Comparison of ENCODE assay signal across 10 cellular contexts in the genomic region with DNA sequence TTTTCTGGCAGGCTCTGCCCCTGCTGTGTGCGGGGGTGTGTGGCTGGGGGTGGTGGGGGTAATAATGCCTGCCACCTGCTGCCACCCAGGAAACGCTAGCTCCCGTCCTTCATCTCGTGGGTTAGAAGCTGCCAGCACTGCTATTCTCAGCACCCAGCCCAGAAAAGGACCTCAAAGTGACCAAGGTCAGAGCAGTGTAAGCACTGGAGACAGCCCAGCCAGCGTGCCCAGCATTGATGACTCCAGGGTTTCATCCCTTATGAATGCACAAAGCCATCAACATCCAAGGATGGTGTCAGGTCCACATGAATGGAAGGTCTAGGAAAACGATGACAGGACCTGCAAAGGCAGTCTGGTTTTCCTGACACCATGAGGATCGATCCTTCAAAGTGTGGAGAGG. TPM values are rescaled to one million over a fixed set of nuclear protein-coding genes. Genes with fewer than 3 reads are reported as not detected.
DNase-seq lines count a peak whose midpoint lies in the region; ATAC-seq, FAIRE-seq and TF ChIP-seq lines count a peak whose summit lies in the region.
"Not testable (repeated sequence)": the region's sequence is repeated elsewhere in the genome, so short reads cannot be mapped to it uniquely, and the experiment has no call there.
"Had no signal": no experiment of that assay in that cellular context is flagged by ENCODE, and none has a peak within 500 bp of the region (broad histone marks: within the 10 kb centered on the region; RNA-seq: fewer than 3 reads in every experiment).

No MANE protein-coding gene starts in this region.

- CTCF ChIA-PET in activated B cell treated with CpG ODN at 0.5 μM for 24 hours (lab: Charles Lee) = not testable (repeated sequence)

- not testable (repeated sequence) for TF ChIP-seq CTCF in activated B cell treated with CpG ODN at 0.5 μM for 24 hours (IDR thresholded peaks at IDR 0.05); chondrocyte (IDR thresholded peaks at IDR 0.05); kidney (IDR thresholded peaks at IDR 0.05; ENCODE audit: borderline replicate concordance, extremely low read depth, insufficient read depth); psoas muscle (IDR thresholded peaks at IDR 0.05)

- H3K9me3 Mint-ChIP-seq in activated B cell treated with CpG ODN at 0.5 μM for 24 hours; chondrocyte (ENCODE audit: low read depth): not testable (repeated sequence)

- H3K36me3 ChIP-seq in BLaER1 (peaks cover 30% of the 10 kb centered on the region), psoas muscle (ENCODE audit: insufficient read depth in 1 of 2, low read depth in 1 of 2) (peaks cover 0 to 42% of the 10 kb centered on the region in 2 donors)
- not testable (repeated sequence) for H3K36me3 ChIP-seq in kidney (ENCODE audit: control insufficient read depth in 1 of 2, insufficient read depth in 2 of 2, low read length in 2 of 2)

- ATAC-seq in HG02943 (IDR thresholded peaks at IDR 0.05; ENCODE audit: low read depth, unreplicated experiment) (peak; percentile 26), psoas muscle (peak; percentile 23 to 68 (median 53))
- ATAC-seq in activated B cell treated with CpG ODN at 0.5 μM for 24 hours (ENCODE audit: low read depth) = not testable (repeated sequence)

- peak overlapping the region; percentile 53 for H3K27ac Mint-ChIP-seq in activated B cell treated with CpG ODN at 0.5 μM for 24 hours
- not testable (repeated sequence) for H3K27ac Mint-ChIP-seq in chondrocyte (ENCODE audit: unreplicated experiment)

- H3K9ac ChIP-seq in BLaER1; kidney (ENCODE audit: low read length in 2 of 2): not testable (repeated sequence)

- intact Hi-C loops in activated B cell treated with CpG ODN at 0.5 μM for 24 hours (cut with micrococcal nuclease); kidney (cut with DNase I); psoas muscle (cut with DNase I): not testable (repeated sequence)

- POLR2A ChIA-PET in activated B cell treated with CpG ODN at 0.5 μM for 24 hours (lab: Charles Lee) = not testable (repeated sequence)

- DNase-seq in activated B cell treated with CpG ODN at 0.5 μM for 24 hours, psoas muscle: not testable (repeated sequence)
- DNase-seq in chondrocyte (ENCODE audit: low spot score) = peak; percentile 30
- DNase-seq in kidney = peak; percentile 19
- DNase-seq in myocyte (ENCODE audit: low read depth) = peak; percentile 82

- H3K4me3 ChIP-seq in BLaER1; kidney (ENCODE audit: low read length in 2 of 2); psoas muscle: not testable (repeated sequence)

- peaks cover 32% of the 10 kb centered on the region for H3K4me1 Mint-ChIP-seq in activated B cell treated with CpG ODN at 0.5 μM for 24 hours
- not testable (repeated sequence) for H3K4me1 Mint-ChIP-seq in chondrocyte (ENCODE audit: low read depth)

- H4K20me1 ChIP-seq in BLaER1 = not testable (repeated sequence)

- H3K36me3 Mint-ChIP-seq in activated B cell treated with CpG ODN at 0.5 μM for 24 hours (ENCODE audit: low read depth) = peaks cover 10% of the 10 kb centered on the region
- H3K36me3 Mint-ChIP-seq in chondrocyte (ENCODE audit: low read depth) = peaks cover 13% of the 10 kb centered on the region

- WGBS in psoas muscle, 3 donors = 38 to 52% (median 45%) methylated on average over 6 of the region's 7 CpGs

- peak overlapping the region; percentile 48 for H3K4me2 ChIP-seq in BLaER1

- H3K4me3 Mint-ChIP-seq in activated B cell treated with CpG ODN at 0.5 μM for 24 hours; chondrocyte (ENCODE audit: unreplicated experiment): not testable (repeated sequence)

- peaks cover 23% of the 10 kb centered on the region for H3K4me1 ChIP-seq in BLaER1
- not testable (repeated sequence) for H3K4me1 ChIP-seq in kidney (ENCODE audit: control insufficient read depth in 1 of 2, insufficient read depth in 1 of 2, low read depth in 1 of 2, low read length in 2 of 2); psoas muscle

- H3K27ac ChIP-seq in BLaER1 = peak overlapping the region; percentile 38; the same call in 1 of the 2 replicates
- not testable (repeated sequence) for H3K27ac ChIP-seq in kidney (ENCODE audit: low read depth in 2 of 2, low read length in 2 of 2); psoas muscle
- H3K27ac ChIP-seq in temporal lobe (ENCODE audit: low read depth, low read length) = peak overlapping the region; percentile 33

- H3K27me3 ChIP-seq in BLaER1; psoas muscle (ENCODE audit: insufficient read depth in 3 of 3, low read length in 2 of 3): not testable (repeated sequence)

- H3K9me3 ChIP-seq in BLaER1; kidney (ENCODE audit: control insufficient read depth in 1 of 2, low read length in 2 of 2); psoas muscle: not testable (repeated sequence)

- not testable (repeated sequence) for FAIRE-seq in kidney (lab: Jason Lieb, UNC)

- H3K27me3 Mint-ChIP-seq in activated B cell treated with CpG ODN at 0.5 μM for 24 hours; chondrocyte (ENCODE audit: low read depth): not testable (repeated sequence)

RNA-seq across cellular contexts. Expression of a gene that starts 55.9 kb away (rescaled TPM):
- total RNA-seq in activated B cell treated with CpG ODN at 0.5 μM for 24 hours (not detected in 2 replicates), chondrocyte (not detected in 3 replicates), kidney (not detected), myocyte (not detected in 2 replicates), psoas muscle (not detected), temporal lobe (8.6 TPM)
- polyA plus RNA-seq in kidney (ENCODE audit: insufficient read depth, low read depth, low replicate concordance) (not detected), psoas muscle (under 1 TPM; 0.03 to 0.12 (median 0.07) TPM)
- polyA plus RNA-seq in myocyte (2012) = 0.10 TPM
- total RNA-seq: CD4-positive, alpha-beta memory T cell; H1 had no signal
- polyA plus RNA-seq: H1 had no signal
